In genomic region chr5:6543346-6543730, GRCh38 we compare ENCODE assay signal across 19 cellular contexts.
"Had no signal": no experiment of that assay in that cellular context is flagged by ENCODE, and none has a peak within 500 bp of the region (broad histone marks: within the 10 kb centered on the region; RNA-seq: fewer than 3 reads in every experiment).

No MANE protein-coding gene starts in this region.

- H3K9me3 ChIP-seq: SJSA1 had no signal

- H3K4me1 ChIP-seq: SJSA1 had no signal

- H3K4me3 Mint-ChIP-seq: IgD-negative memory B cell had no signal

- H3K27ac Mint-ChIP-seq: IgD-negative memory B cell had no signal

- DNase-seq: Kasumi-1; MM.1S; NCI-H1092 treated with DMSO at 0.1 percent for 48 hours; NCI-H1436; NCI-H2081 treated with DMSO at 0.1 percent for 48 hours; NCI-H226; NCI-H446; NCI-H510A; NK-92 treated with Interleukin-12 subunit alpha and Interleukin-12 subunit beta, amount 100 ng/mL, for 24 hours; PC-3; SIG-M5 had no signal

- H3K36me3 ChIP-seq: SJSA1 had no signal

- H3K36me3 Mint-ChIP-seq: IgD-negative memory B cell had no signal

- H3K9ac ChIP-seq: KMS-11 had no signal

- ATAC-seq: K562, Panc1, PC-3 had no signal

- H3K4me2 ChIP-seq: KMS-11 had no signal

- H3K27ac ChIP-seq: HL-60, KMS-11, RWPE1, SJSA1, SK-N-MC had no signal

- H3K4me3 ChIP-seq: K562, SJSA1, SK-N-MC had no signal
